Comparison of ENCODE assay signal across 26 cellular contexts in the genomic region with DNA sequence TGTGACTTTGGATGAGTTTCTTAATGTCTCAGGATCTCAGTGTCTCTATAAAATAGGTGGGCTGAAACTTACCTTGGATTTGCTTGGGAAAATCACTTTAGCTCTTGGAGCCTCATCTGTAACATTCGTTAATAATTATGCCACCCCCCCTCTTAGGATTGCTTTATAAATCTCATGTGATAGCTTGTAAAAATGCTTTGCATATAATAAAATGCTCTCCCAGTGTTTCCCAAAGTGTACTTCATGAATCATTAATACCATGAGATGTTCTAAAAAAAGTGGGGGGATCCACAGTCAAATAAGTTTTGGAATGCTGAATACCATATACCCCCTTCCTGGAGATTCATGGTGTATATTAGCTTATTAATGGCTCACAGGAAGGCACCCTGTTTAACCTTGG. TPM values are rescaled to one million over a fixed set of nuclear protein-coding genes. Genes with fewer than 3 reads are reported as not detected.
"Had no signal": no experiment of that assay in that cellular context is flagged by ENCODE, and none has a peak within 500 bp of the region (broad histone marks: within the 10 kb centered on the region; RNA-seq: fewer than 3 reads in every experiment).

No MANE protein-coding gene starts in this region.

- H3K27ac ChIP-seq: colonic mucosa, hepatocyte, spleen, tibial artery, upper lobe of right lung had no signal

- DNase-seq: colonic mucosa; dermis blood vessel endothelial cell; endodermal cell; erythroblast; foreskin melanocyte; head of caudate nucleus; kidney; left colon; left ventricle myocardium superior; mesenchymal stem cell; midbrain; occipital lobe; spleen; stimulated activated CD4-positive, alpha-beta T cell treated with anti-CD3 and anti-CD28 coated beads, Interleukin-15, amount 100 ng/mL, for 24 hours; stimulated activated CD4-positive, alpha-beta T cell treated with anti-CD3 and anti-CD28 coated beads, Interleukin-1b, Interleukin-23, amount 100 ng/mL, for 48 hours; stimulated activated CD4-positive, alpha-beta T cell treated with anti-CD3 and anti-CD28 coated beads, Interleukin-4, amount 100 ng/mL, for 24 hours; tibial artery; upper lobe of right lung had no signal

- H3K4me1 ChIP-seq: colonic mucosa, spleen, tibial artery, upper lobe of right lung had no signal

- H3K4me3 ChIP-seq: colonic mucosa, hepatocyte, lung, spleen, tibial artery, upper lobe of right lung had no signal

- H3K27me3 ChIP-seq: colonic mucosa, hepatocyte, upper lobe of right lung had no signal

- H3K36me3 ChIP-seq: colonic mucosa, spleen, tibial artery, upper lobe of right lung had no signal

- H2AFZ ChIP-seq: hepatocyte had no signal

- ATAC-seq: left colon; left ventricle myocardium superior; sciatic nerve; stimulated activated memory B cell treated with anti-CD40 and anti-IgM and Interleukin-4, amounts not matched to agents 10 μg/mL and 1 μg/mL and 100 μg/mL, for 72 hours; upper lobe of right lung had no signal

- H3K4me2 ChIP-seq: hepatocyte had no signal

- H3K9me3 ChIP-seq: colonic mucosa, spleen, upper lobe of right lung had no signal

RNA-seq across cellular contexts. Expression of gene KRT39, which starts 5.2 kb away (rescaled TPM):
- total RNA-seq: colonic mucosa, dermis blood vessel endothelial cell, endodermal cell, endothelial cell of umbilical vein, hepatocyte, kidney, left colon, left ventricle myocardium superior, lung, occipital lobe, pulmonary artery endothelial cell, sciatic nerve, spleen, temporal lobe had no signal
- polyA plus RNA-seq: endothelial cell of umbilical vein, hepatocyte, lung, spleen had no signal

RNA-seq across cellular contexts. Expression of gene KRT40, which starts 22.5 kb away (rescaled TPM):
- total RNA-seq: dermis blood vessel endothelial cell, endodermal cell, endothelial cell of umbilical vein, kidney, left ventricle myocardium superior, lung, occipital lobe, pulmonary artery endothelial cell, sciatic nerve, spleen, temporal lobe, upper lobe of right lung had no signal
- polyA plus RNA-seq: endothelial cell of umbilical vein, hepatocyte, spleen had no signal

RNA-seq across cellular contexts. Expression of gene KRT23, which starts 24.1 kb away (rescaled TPM):
- total RNA-seq: endodermal cell, endothelial cell of umbilical vein, left ventricle myocardium superior, pulmonary artery endothelial cell had no signal
- polyA plus RNA-seq: endothelial cell of umbilical vein had no signal

RNA-seq across cellular contexts. Expression of gene KRTAP3-3, which starts 32.4 kb away (rescaled TPM):
- total RNA-seq: colonic mucosa, dermis blood vessel endothelial cell, endodermal cell, endothelial cell of umbilical vein, hepatocyte, kidney, left colon, left ventricle myocardium superior, lung, occipital lobe, pulmonary artery endothelial cell, sciatic nerve, skeletal muscle tissue, spleen, temporal lobe, upper lobe of right lung had no signal
- polyA plus RNA-seq: endothelial cell of umbilical vein, hepatocyte, lung, spleen had no signal

RNA-seq across cellular contexts. Expression of gene KRTAP3-2, which starts 38.1 kb away (rescaled TPM):
- total RNA-seq: colonic mucosa, dermis blood vessel endothelial cell, endodermal cell, endothelial cell of umbilical vein, hepatocyte, kidney, left colon, left ventricle myocardium superior, lung, occipital lobe, pulmonary artery endothelial cell, sciatic nerve, skeletal muscle tissue, spleen, temporal lobe, upper lobe of right lung had no signal
- polyA plus RNA-seq: endothelial cell of umbilical vein, hepatocyte, spleen had no signal
